ENCODE assay signal across 17 cellular contexts in the genomic region with DNA sequence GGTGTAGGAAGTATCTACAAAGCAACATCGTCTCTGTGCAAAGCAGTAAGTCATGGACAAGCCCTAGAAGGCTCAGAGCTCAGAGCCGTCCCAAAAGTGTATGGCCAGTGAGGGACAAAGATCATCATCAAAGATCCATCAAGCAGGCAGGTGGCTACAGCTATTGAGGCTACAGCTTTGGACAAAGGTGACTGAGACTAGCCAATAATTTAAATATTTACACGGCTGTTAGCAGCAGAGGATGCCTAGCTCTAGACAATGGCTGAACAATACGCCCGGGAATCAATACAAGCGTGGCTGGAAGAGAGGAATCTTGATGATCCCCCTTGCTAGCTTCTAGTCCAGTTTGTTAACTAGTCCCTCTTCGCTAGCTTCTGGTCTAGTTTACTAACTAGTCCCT. TPM values are rescaled to one million over a fixed set of nuclear protein-coding genes. Genes with fewer than 3 reads are reported as not detected.
DNase-seq lines count a peak whose midpoint lies in the region; ATAC-seq, FAIRE-seq and TF ChIP-seq lines count a peak whose summit lies in the region.
"Had no signal": no experiment of that assay in that cellular context is flagged by ENCODE, and none has a peak within 500 bp of the region (broad histone marks: within the 10 kb centered on the region; RNA-seq: fewer than 3 reads in every experiment).

No MANE protein-coding gene starts in this region.

- TF ChIP-seq EP300 in K562 (IDR thresholded peaks at IDR 0.05; ENCODE audit: low read length), result no peak

- no peak overlapping the region for H2AFZ ChIP-seq in K562 (ENCODE audit: low read depth, low read length)
- H2AFZ ChIP-seq: GM23338 had no signal

- peak; percentile 21 for DNase-seq in DMS53 (lab: John Stamatoyannopoulos, UW)
- DNase-seq in DMS53 treated with DMSO at 0.1 percent for 48 hours (lab: John Stamatoyannopoulos, UW; ENCODE audit: unreplicated experiment), result no peak
- DNase-seq in NCI-H1930 (lab: John Stamatoyannopoulos, UW), result peak; percentile 11 to 15
- no peak for DNase-seq in K562 (ENCODE audit: extremely low read depth in 1 of 4, low spot score in 3 of 4)
- DNase-seq in memory B cell (ENCODE audit: low spot score in 2 of 2), result no peak
- DNase-seq in HuH-7 (ENCODE audit: low spot score), result no peak
- no peak for DNase-seq in Right ventricle myocardium superior
- no peak for DNase-seq in cerebellum (ENCODE audit: low spot score)
- DNase-seq: CD8-positive, alpha-beta memory T cell; DMS79; H7 had no signal

- no peaks in the 10 kb centered on the region for H3K4me1 ChIP-seq in K562 (replicated peaks in 1 of 2; ENCODE audit: control insufficient read depth in 2 of 2, insufficient read depth in 2 of 2, low read length in 2 of 2)

- H4K20me1 ChIP-seq in K562 (replicated peaks; ENCODE audit: control insufficient read depth, insufficient read depth, low read length), result no peaks in the 10 kb centered on the region; the same call in 1 of the 2 replicates

- H3K27me3 ChIP-seq in K562 (ENCODE audit: control insufficient read depth in 2 of 2, insufficient read depth in 2 of 2, low read length in 2 of 2), result no peaks in the 10 kb centered on the region

- no peaks in the 10 kb centered on the region for H3K79me2 ChIP-seq in K562 (ENCODE audit: control insufficient read depth, insufficient read depth, low read length)

- no TSS peak for BruUV-seq in K562 (replicated peaks; lab: Mats Ljungman, UMichigan)

- no peak for TF ChIP-seq RAD21 in K562 (CRISPR knock-in tag; conservative IDR thresholded peaks at IDR 0.05 in 1 of 2, IDR thresholded peaks at IDR 0.05 in 1 of 2)

- TF ChIP-seq POLR2A in K562 (conservative IDR thresholded peaks at IDR 0.05), result no peak

- no peaks in the 10 kb centered on the region for H3K9me3 Mint-ChIP-seq in memory B cell
- H3K9me3 Mint-ChIP-seq: CD8-positive, alpha-beta memory T cell; GM23338 had no signal

- H3K4me2 ChIP-seq in K562 (ENCODE audit: insufficient read depth, low read length), result no peak overlapping the region
- H3K4me2 ChIP-seq: GM23338 had no signal

- H3K9me1 ChIP-seq in K562 (ENCODE audit: control insufficient read depth, insufficient read depth, low read length), result no peaks in the 10 kb centered on the region

- no peaks in the 10 kb centered on the region; the same call in 1 of the 2 replicates for H3K9me3 ChIP-seq in K562 (replicated peaks; ENCODE audit: control insufficient read depth, insufficient read depth, low read depth, low read length)

- H3K9ac ChIP-seq in K562 (ENCODE audit: insufficient read depth in 1 of 2, low read depth in 2 of 2, low read length in 2 of 2), result no peak overlapping the region

- H3K4me3 Mint-ChIP-seq in memory B cell, result no peak overlapping the region
- H3K4me3 Mint-ChIP-seq: CD14-positive monocyte, GM23338 had no signal

- no peak overlapping the region for H3K4me3 ChIP-seq in K562
- H3K4me3 ChIP-seq: GM12878, GM23338 had no signal

- no peak for TF ChIP-seq CTCF in K562 (IDR thresholded peaks at IDR 0.05 in 2 of 3, conservative IDR thresholded peaks at IDR 0.05 in 1 of 3; ENCODE audit: insufficient read depth in 2 of 3, low read depth in 1 of 3, low read length in 3 of 3)

- intact Hi-C loops in K562 (cut with micrococcal nuclease) (no loop called here), Right ventricle myocardium superior (cut with DNase I) (no loop called here)

- POLR2A ChIA-PET in K562 (lab: Yijun Ruan, JAX), result interaction anchor here (0.7 kb wide), 2 partner anchors 104 to 133 kb away, joined by 3 read pairs; no protein-coding TSS in a partner anchor

- WGBS in K562 (ENCODE audit: insufficient coverage, low coverage, missing lambda C conversion rate), result 59% methylated on average over 7 of the region's 7 CpGs

- H3K4me1 Mint-ChIP-seq in memory B cell, result no peaks in the 10 kb centered on the region
- H3K4me1 Mint-ChIP-seq: CD14-positive monocyte had no signal

- peak overlapping the region; percentile 51 for H3K27ac Mint-ChIP-seq in memory B cell
- H3K27ac Mint-ChIP-seq: CD14-positive monocyte, GM23338 had no signal

- in situ Hi-C loops in K562 (cut with MboI), result no loop called here

- FAIRE-seq in K562 (lab: Jason Lieb, UNC), result no peak
- FAIRE-seq: GM12878, GM18507 had no signal

- no peak for ATAC-seq in K562
- no peak for ATAC-seq in memory B cell (ENCODE audit: low read depth)
- no peak for ATAC-seq in Right ventricle myocardium superior (ENCODE audit: poor library complexity)
- ATAC-seq: GM12878, GM23338 had no signal

- no peaks in the 10 kb centered on the region for H3K36me3 ChIP-seq in K562 (ENCODE audit: control insufficient read depth, insufficient read depth, low read length)

- CTCF ChIA-PET in K562 (lab: Yijun Ruan, JAX; ENCODE audit: low intra/inter-chr PET ratio), result no interaction called here

- no peaks in the 10 kb centered on the region for H3K27me3 Mint-ChIP-seq in memory B cell
- H3K27me3 Mint-ChIP-seq: CD8-positive, alpha-beta memory T cell had no signal

- no peak overlapping the region for H3K27ac ChIP-seq in K562 (ENCODE audit: extremely low read depth, low read depth, low read length)
- H3K27ac ChIP-seq: 22Rv1, HL-60 had no signal

- no peaks in the 10 kb centered on the region for H3K36me3 Mint-ChIP-seq in memory B cell
- H3K36me3 Mint-ChIP-seq: CD14-positive monocyte had no signal

TF ChIP-seq in K562, 482 proteins besides CTCF, POLR2A, EP300 and RAD21:
- TF ChIP-seq, protein P1, sequence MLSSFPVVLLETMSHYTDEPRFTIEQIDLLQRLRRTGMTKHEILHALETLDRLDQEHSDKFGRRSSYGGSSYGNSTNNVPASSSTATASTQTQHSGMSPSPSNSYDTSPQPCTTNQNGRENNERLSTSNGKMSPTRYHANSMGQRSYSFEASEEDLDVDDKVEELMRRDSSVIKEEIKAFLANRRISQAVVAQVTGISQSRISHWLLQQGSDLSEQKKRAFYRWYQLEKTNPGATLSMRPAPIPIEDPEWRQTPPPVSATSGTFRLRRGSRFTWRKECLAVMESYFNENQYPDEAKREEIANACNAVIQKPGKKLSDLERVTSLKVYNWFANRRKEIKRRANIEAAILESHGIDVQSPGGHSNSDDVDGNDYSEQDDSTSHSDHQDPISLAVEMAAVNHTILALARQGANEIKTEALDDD (IDR thresholded peaks at IDR 0.05), result peak; percentile 76
- TF ChIP-seq ZNF212 (CRISPR knock-in tag; IDR thresholded peaks at IDR 0.05), result no peak
- TF ChIP-seq, protein P2, sequence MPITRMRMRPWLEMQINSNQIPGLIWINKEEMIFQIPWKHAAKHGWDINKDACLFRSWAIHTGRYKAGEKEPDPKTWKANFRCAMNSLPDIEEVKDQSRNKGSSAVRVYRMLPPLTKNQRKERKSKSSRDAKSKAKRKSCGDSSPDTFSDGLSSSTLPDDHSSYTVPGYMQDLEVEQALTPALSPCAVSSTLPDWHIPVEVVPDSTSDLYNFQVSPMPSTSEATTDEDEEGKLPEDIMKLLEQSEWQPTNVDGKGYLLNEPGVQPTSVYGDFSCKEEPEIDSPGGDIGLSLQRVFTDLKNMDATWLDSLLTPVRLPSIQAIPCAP (CRISPR knock-in tag; IDR thresholded peaks at IDR 0.05; ENCODE audit: borderline replicate concordance), result no peak

RNA-seq across cellular contexts. Expression of a gene that starts 17.9 kb away (rescaled TPM):
- total RNA-seq in K562 (2011; cell fraction: chromatin; rRNA removed; ENCODE audit: low replicate concordance), result 11.0 and 15.9 TPM in 2 replicates
- 4.2 and 5.0 TPM in 2 replicates for total RNA-seq in K562 (2011; cell fraction: nucleolus; rRNA removed)
- total RNA-seq in K562 (2011; cell fraction: nucleoplasm; rRNA removed), result 7.9 and 12.4 TPM in 2 replicates
- total RNA-seq in K562 (2014; rRNA removed), result 10.9 and 12.7 TPM in 2 replicates
- total RNA-seq in K562 (2014; rRNA removed; fragmentation: Illumina TruSeq; extraction: Trizol), result 15.0 and 15.3 TPM in 2 replicates
- total RNA-seq in K562 (2015; rRNA removed; fragmentation: Illumina TruSeq; extraction: Trizol), result 15.3 and 15.9 TPM in 2 replicates
- total RNA-seq in K562 (2021), result 10.8 and 12.3 TPM in 2 replicates
- 5.2 and 6.4 TPM in 2 replicates for polyA plus RNA-seq in K562 (2011; rRNA removed)
- polyA plus RNA-seq in K562 (2011; cell fraction: cytosol; rRNA removed), result 1.9 and 5.3 TPM in 2 replicates
- polyA plus RNA-seq in K562 (2011; cell fraction: nucleus; rRNA removed), result 5.3 and 8.9 TPM in 2 replicates
- polyA plus RNA-seq in K562 (2012), result 13.2 and 19.1 TPM in 2 replicates
- polyA plus RNA-seq in K562 (2014; fragmentation: Illumina TruSeq; extraction: Trizol), result 12.8 and 14.7 TPM in 2 replicates
- 1 to 10 TPM; 6.9 to 8.4 TPM for polyA plus RNA-seq in K562 (2014; fragmentation: Nextera tagmentation; extraction: Ambion mirVana)
- 8.5 and 9.1 TPM in 2 replicates for polyA plus RNA-seq in K562 (2014; rRNA removed)
- polyA minus RNA-seq in K562 (2011; rRNA and poly(A)+ RNA removed), result 4.6 and 9.1 TPM in 2 replicates
- polyA minus RNA-seq in K562 (2011; cell fraction: cytosol; rRNA and poly(A)+ RNA removed), result 2.8 and 5.1 TPM in 2 replicates
- 2.2 and 5.2 TPM in 2 replicates for polyA minus RNA-seq in K562 (2011; cell fraction: nucleus; rRNA and poly(A)+ RNA removed)
- total RNA-seq in Right ventricle myocardium superior, result 14.6 TPM
- 35.0 TPM for total RNA-seq in cerebellum

RNA-seq across cellular contexts. Expression of a gene that starts 53.4 kb away (rescaled TPM):
- 24.7 and 30.0 TPM in 2 replicates for total RNA-seq in K562 (2011; cell fraction: chromatin; rRNA removed; ENCODE audit: low replicate concordance)
- 21.5 and 24.6 TPM in 2 replicates for total RNA-seq in K562 (2011; cell fraction: nucleolus; rRNA removed)
- total RNA-seq in K562 (2011; cell fraction: nucleoplasm; rRNA removed), result 18.0 and 21.1 TPM in 2 replicates
- total RNA-seq in K562 (2014; rRNA removed), result 27.8 and 30.9 TPM in 2 replicates
- total RNA-seq in K562 (2014; rRNA removed; fragmentation: Illumina TruSeq; extraction: Trizol), result 31.7 and 34.5 TPM in 2 replicates
- 32.6 and 33.8 TPM in 2 replicates for total RNA-seq in K562 (2015; rRNA removed; fragmentation: Illumina TruSeq; extraction: Trizol)
- total RNA-seq in K562 (2021), result 26.3 and 26.9 TPM in 2 replicates
- polyA plus RNA-seq in K562 (2011; rRNA removed), result 30.3 and 39.4 TPM in 2 replicates
- 23.7 and 30.8 TPM in 2 replicates for polyA plus RNA-seq in K562 (2011; cell fraction: cytosol; rRNA removed)
- 17.3 and 18.1 TPM in 2 replicates for polyA plus RNA-seq in K562 (2011; cell fraction: nucleus; rRNA removed)
- 25.0 and 27.7 TPM in 2 replicates for polyA plus RNA-seq in K562 (2012)
- polyA plus RNA-seq in K562 (2014; fragmentation: Illumina TruSeq; extraction: Trizol), result 48.6 and 58.6 TPM in 2 replicates
- polyA plus RNA-seq in K562 (2014; fragmentation: Nextera tagmentation; extraction: Ambion mirVana), result 10 to 100 TPM; 33.5 to 38.6 TPM
- 35.5 and 36.3 TPM in 2 replicates for polyA plus RNA-seq in K562 (2014; rRNA removed)
- 28.2 and 32.6 TPM in 2 replicates for polyA minus RNA-seq in K562 (2011; rRNA and poly(A)+ RNA removed)
- polyA minus RNA-seq in K562 (2011; cell fraction: cytosol; rRNA and poly(A)+ RNA removed), result 9.7 and 14.4 TPM in 2 replicates
- 10.1 and 11.6 TPM in 2 replicates for polyA minus RNA-seq in K562 (2011; cell fraction: nucleus; rRNA and poly(A)+ RNA removed)
- total RNA-seq in Right ventricle myocardium superior, result 9.2 TPM
- total RNA-seq in cerebellum, result 5.9 TPM

Comparison
In these comparisons a context has a peak if more than half of its experiments do, and no peak if none do; other contexts are left out.
1. DNase-seq: peak in DMS53 (single experiment) and NCI-H1930 (2 of 2); none in DMS53 treated with DMSO at 0.1 percent for 48 hours (single experiment), K562 (0 of 4), memory B cell (0 of 2), HuH-7 (single experiment), Right ventricle myocardium superior (single experiment) and cerebellum (single experiment).